ENCODE assay signal across 32 cellular contexts in genomic region chr11:117834838-117835443, GRCh38. TPM values are rescaled to one million over a fixed set of nuclear protein-coding genes. Genes with fewer than 3 reads are reported as not detected.
DNase-seq lines count a peak whose midpoint lies in the region; ATAC-seq, FAIRE-seq and TF ChIP-seq lines count a peak whose summit lies in the region.
"Had no signal": no experiment of that assay in that cellular context is flagged by ENCODE, and none has a peak within 500 bp of the region (broad histone marks: within the 10 kb centered on the region; RNA-seq: fewer than 3 reads in every experiment).

No MANE protein-coding gene starts in this region.

- no peak for TF ChIP-seq EP300 in GM12878 (IDR thresholded peaks at IDR 0.05; ENCODE audit: borderline replicate concordance in 1 of 2, control insufficient read depth in 1 of 2, low read depth in 2 of 2, low read length in 2 of 2)

- H3K79me2 ChIP-seq in GM12878 (ENCODE audit: control insufficient read depth, insufficient read depth, low read length), result no peaks in the 10 kb centered on the region

- no peak overlapping the region for H3K4me3 ChIP-seq in left ventricle myocardium inferior
- H3K4me3 ChIP-seq in GM12878, result no peak overlapping the region
- H3K4me3 ChIP-seq: adrenal gland, MG63, right atrium auricular region, smooth muscle cell, thyroid gland had no signal

- BruUV-seq in GM12878 (replicated peaks; lab: Mats Ljungman, UMichigan), result no TSS peak

- ATAC-seq in GM12878, result no peak
- ATAC-seq: activated T-cell treated with anti-CD3 and anti-CD28 coated beads, Interleukin-2, amount 50 U/mL, for 72 hours; left colon had no signal

- TF ChIP-seq RAD21 in GM12878 (IDR thresholded peaks at IDR 0.05; ENCODE audit: insufficient read depth, low read depth, low read length), result no peak

- no peak for TF ChIP-seq POLR2A in GM12878 (IDR thresholded peaks at IDR 0.05; ENCODE audit: low read depth, low read length)

- H3K27me3 Mint-ChIP-seq in osteocyte (ENCODE audit: unreplicated experiment), result peaks cover 26% of the 10 kb centered on the region
- peaks cover 42% of the 10 kb centered on the region for H3K27me3 Mint-ChIP-seq in activated naive CD4-positive, alpha-beta T cell treated with anti-CD3 and anti-CD28 coated beads, Interleukin-2, amount 10 ng/mL, durations not matched to agents 7 days and 5 days
- H3K27me3 Mint-ChIP-seq: stimulated activated naive CD8-positive, alpha-beta T cell treated with anti-CD3 and anti-CD28 coated beads, Interleukin-15, Interleukin-2, amounts not matched to agents 100 ng/mL and 50 ng/mL, for 24 hours had no signal

- POLR2A ChIA-PET in GM12878 (lab: Charles Lee), result interaction anchor here (0.8 kb wide), 1 partner anchor 18 kb away, joined by 3 read pairs; no protein-coding TSS in a partner anchor

- intact Hi-C loops in cardiac septum (cut with DNase I) (no loop called here), left ventricle myocardium inferior (cut with micrococcal nuclease) (no loop called here), GM12878 (cut with micrococcal nuclease; ENCODE audit: unreplicated experiment) (no loop called here)

- H3K27ac Mint-ChIP-seq in osteocyte (ENCODE audit: unreplicated experiment), result no peak overlapping the region
- H3K27ac Mint-ChIP-seq in activated naive CD4-positive, alpha-beta T cell treated with anti-CD3 and anti-CD28 coated beads, Interleukin-2, amount 10 ng/mL, durations not matched to agents 7 days and 5 days, result no peak overlapping the region
- H3K27ac Mint-ChIP-seq: activated CD4-positive, alpha-beta T cell treated with anti-CD3 and anti-CD28 coated beads, Interleukin-2, amount 10 ng/mL, durations not matched to agents 24 days and 14 days; activated T-cell treated with anti-CD3 and anti-CD28 coated beads, Interleukin-2, amount 50 U/mL, for 72 hours; memory B cell; stimulated activated naive CD8-positive, alpha-beta T cell treated with anti-CD3 and anti-CD28 coated beads, Interleukin-15, Interleukin-2, amounts not matched to agents 100 ng/mL and 50 ng/mL, for 24 hours had no signal

- H3K9me3 ChIP-seq in left ventricle myocardium inferior (replicated peaks) (no peaks in the 10 kb centered on the region), GM12878 (replicated peaks; ENCODE audit: control insufficient read depth, insufficient read depth, low read length) (no peaks in the 10 kb centered on the region)
- H3K9me3 ChIP-seq: adrenal gland, BE2C, MG63, right atrium auricular region, thyroid gland had no signal

- no peak overlapping the region for H3K4me2 ChIP-seq in GM12878 (ENCODE audit: control insufficient read depth, insufficient read depth)
- H3K4me2 ChIP-seq: smooth muscle cell had no signal

- CTCF ChIA-PET in GM12878 (lab: Yijun Ruan, JAX), result interaction anchor here (1.2 to 6.1 kb wide), 8 partner anchors 9 to 217 kb away, joined by 3 to 48 read pairs (median 22); partner anchors contain the start of gene FXYD2
- CTCF ChIA-PET in activated naive CD4-positive, alpha-beta T cell treated with anti-CD3 and anti-CD28 coated beads, Interleukin-2, amount 10 ng/mL, durations not matched to agents 7 days and 5 days (lab: Charles Lee), result interaction anchor here (1.0 to 6.2 kb wide), 8 partner anchors 8 to 218 kb away, joined by 3 to 34 read pairs (median 8); partner anchors contain the start of gene FXYD2

- 35% methylated on average over 15 of the region's 17 CpGs for WGBS in GM12878 (ENCODE audit: insufficient coverage, insufficient replicate concordance, low lambda C conversion rate, missing lambda C conversion rate)

- H3K27me3 ChIP-seq in left ventricle myocardium inferior (ENCODE audit: low read depth) (no peaks in the 10 kb centered on the region), GM12878 (replicated peaks in 1 of 2; ENCODE audit: control insufficient read depth in 2 of 2, insufficient read depth in 2 of 2, low read length in 1 of 2) (peaks cover 0 to 7% of the 10 kb centered on the region in 2 experiments; a peak in 1 of 4 replicates)
- H3K27me3 ChIP-seq: adrenal gland, BE2C, MG63, right atrium auricular region, thyroid gland had no signal

- H3K4me3 Mint-ChIP-seq in osteocyte (ENCODE audit: unreplicated experiment), result no peak overlapping the region
- no peak overlapping the region for H3K4me3 Mint-ChIP-seq in activated naive CD4-positive, alpha-beta T cell treated with anti-CD3 and anti-CD28 coated beads, Interleukin-2, amount 10 ng/mL, durations not matched to agents 7 days and 5 days
- H3K4me3 Mint-ChIP-seq: activated CD4-positive, alpha-beta T cell treated with anti-CD3 and anti-CD28 coated beads, Interleukin-2, amount 10 ng/mL, durations not matched to agents 24 days and 14 days; activated T-cell treated with anti-CD3 and anti-CD28 coated beads, Interleukin-2, amount 50 U/mL, for 72 hours; memory B cell; stimulated activated naive CD8-positive, alpha-beta T cell treated with anti-CD3 and anti-CD28 coated beads, Interleukin-15, Interleukin-2, amounts not matched to agents 100 ng/mL and 50 ng/mL, for 24 hours had no signal

- no peaks in the 10 kb centered on the region for H4K20me1 ChIP-seq in GM12878 (ENCODE audit: control insufficient read depth, insufficient read depth)

- in situ Hi-C loops in GM12878 (cut with MboI), result no loop called here

- H3K36me3 Mint-ChIP-seq in osteocyte (ENCODE audit: unreplicated experiment), result no peaks in the 10 kb centered on the region
- no peaks in the 10 kb centered on the region for H3K36me3 Mint-ChIP-seq in activated naive CD4-positive, alpha-beta T cell treated with anti-CD3 and anti-CD28 coated beads, Interleukin-2, amount 10 ng/mL, durations not matched to agents 7 days and 5 days
- H3K36me3 Mint-ChIP-seq: memory B cell had no signal

- FAIRE-seq in GM12878 (lab: Jason Lieb, UNC), result no peak
- FAIRE-seq: RCC 7860 had no signal

- TF ChIP-seq CTCF in left ventricle myocardium inferior (IDR thresholded peaks at IDR 0.05; ENCODE audit: borderline replicate concordance), result no peak
- no peak for TF ChIP-seq CTCF in GM12878 (IDR thresholded peaks at IDR 0.05 in 2 of 3, conservative IDR thresholded peaks at IDR 0.05 in 1 of 3; ENCODE audit: control insufficient read depth in 2 of 3, extremely low read depth in 1 of 3, insufficient read depth in 1 of 3, low read depth in 3 of 3, low read length in 3 of 3)
- TF ChIP-seq CTCF in osteocyte (IDR thresholded peaks at IDR 0.05), result no peak

- H3K4me1 Mint-ChIP-seq in osteocyte (ENCODE audit: unreplicated experiment), result no peaks in the 10 kb centered on the region
- peaks cover 16% of the 10 kb centered on the region for H3K4me1 Mint-ChIP-seq in activated naive CD4-positive, alpha-beta T cell treated with anti-CD3 and anti-CD28 coated beads, Interleukin-2, amount 10 ng/mL, durations not matched to agents 7 days and 5 days

- no peaks in the 10 kb centered on the region for H3K9me3 Mint-ChIP-seq in osteocyte (ENCODE audit: unreplicated experiment)
- H3K9me3 Mint-ChIP-seq in activated naive CD4-positive, alpha-beta T cell treated with anti-CD3 and anti-CD28 coated beads, Interleukin-2, amount 10 ng/mL, durations not matched to agents 7 days and 5 days, result no peaks in the 10 kb centered on the region
- H3K9me3 Mint-ChIP-seq: activated CD4-positive, alpha-beta T cell treated with anti-CD3 and anti-CD28 coated beads, Interleukin-2, amount 10 ng/mL, durations not matched to agents 24 days and 14 days; activated T-cell treated with anti-CD3 and anti-CD28 coated beads, Interleukin-2, amount 50 U/mL, for 72 hours; memory B cell; stimulated activated naive CD8-positive, alpha-beta T cell treated with anti-CD3 and anti-CD28 coated beads, Interleukin-15, Interleukin-2, amounts not matched to agents 100 ng/mL and 50 ng/mL, for 24 hours had no signal

- H3K4me1 ChIP-seq in left ventricle myocardium inferior (peaks cover 33% of the 10 kb centered on the region), GM12878 (ENCODE audit: control insufficient read depth, insufficient read depth, low read length) (0 out of 2 replicates have a peak, but pooled peaks cover 3% of the 10 kb centered on the region)
- H3K4me1 ChIP-seq: BE2C had no signal

- H2AFZ ChIP-seq in GM12878 (ENCODE audit: control insufficient read depth, low read depth, low read length), result no peak overlapping the region

- SMC1A ChIA-PET in GM12878 (lab: Charles Lee; ENCODE audit: uncharacterized antibody, unreplicated experiment), result interaction anchor here (0.6 to 3.0 kb wide), 9 partner anchors 8 to 218 kb away, joined by 3 to 20 read pairs (median 5); no protein-coding TSS in a partner anchor

- peaks cover 27% of the 10 kb centered on the region for H3K36me3 ChIP-seq in left ventricle myocardium inferior
- H3K36me3 ChIP-seq in GM12878 (ENCODE audit: control insufficient read depth in 2 of 2, insufficient read depth in 2 of 2, low read length in 1 of 2), result no peaks in the 10 kb centered on the region
- H3K36me3 ChIP-seq: MG63, right atrium auricular region had no signal

- RAD21 ChIA-PET in GM12878 (lab: Charles Lee; ENCODE audit: unreplicated experiment), result interaction anchor here (0.8 to 22.6 kb wide), 6 partner anchors 10 to 218 kb away, joined by 3 to 393 read pairs (median 5); no protein-coding TSS in a partner anchor

- DNase-seq in cardiac septum (ENCODE audit: low spot score), result peak; percentile 29
- no peak for DNase-seq in left ventricle myocardium inferior
- no peak for DNase-seq in GM12878 (ENCODE audit: low read depth, low spot score)
- DNase-seq in osteocyte (ENCODE audit: extremely low spot score, unreplicated experiment), result peak; percentile 64
- no peak for DNase-seq in HPDE6-E6E7 (ENCODE audit: extremely low spot score)
- no peak for DNase-seq in nucleus accumbens (lab: John Stamatoyannopoulos, UW)
- no peak for DNase-seq in NCI-H1048 (lab: John Stamatoyannopoulos, UW)
- DNase-seq in activated naive CD4-positive, alpha-beta T cell treated with anti-CD3 and anti-CD28 coated beads, Interleukin-2, amount 10 ng/mL, durations not matched to agents 7 days and 5 days, result no peak
- DNase-seq: activated CD4-positive, alpha-beta T cell treated with anti-CD3 and anti-CD28 coated beads, Interleukin-2, amount 10 ng/mL, durations not matched to agents 24 days and 14 days; activated naive CD4-positive, alpha-beta T cell treated with Interleukin-2 at 50 U/mL for 16 hours; activated T-cell treated with anti-CD3 and anti-CD28 coated beads, Interleukin-2, amount 50 U/mL, for 72 hours; BE2C; DMS153; H7; hypothalamus; KBM-7; MG63; NCI-H1417 treated with DMSO at 0.1 percent for 48 hours; NCI-H2081; NCI-H2227 treated with DMSO at 0.1 percent for 48 hours; SIG-M5; T-helper 9 cell; thyroid gland had no signal

- no peak overlapping the region for H3K9ac ChIP-seq in GM12878 (ENCODE audit: control insufficient read depth, insufficient read depth, low read length)

- H3K27ac ChIP-seq in left ventricle myocardium inferior (replicated peaks) (no peak overlapping the region), GM12878 (ENCODE audit: control insufficient read depth, insufficient read depth) (no peak overlapping the region)
- H3K27ac ChIP-seq: adrenal gland, right atrium auricular region, VCaP had no signal

RNA-seq across cellular contexts. Expression of gene FXYD2, which starts 10.4 kb away (rescaled TPM):
- total RNA-seq in cardiac septum (1.6 TPM), left ventricle myocardium inferior (1.3 TPM), GM12878 (2014; rRNA removed) (3.6 and 3.8 TPM in 2 replicates), GM12878 (2014; rRNA removed; fragmentation: Illumina TruSeq; extraction: Trizol) (1.2 and 1.5 TPM in 2 replicates), GM12878 (2021) (1.8 and 2.0 TPM in 2 replicates), osteocyte (0.91 TPM in 1 of 2 replicates, not detected in the other)
- 0.56 and 0.64 TPM in 2 replicates for total RNA-seq in GM12878 (2013; cell fraction: nucleolus; rRNA removed)
- polyA plus RNA-seq in GM12878 (2011; ENCODE audit: low read depth), result 3.6 TPM
- polyA plus RNA-seq in GM12878 (2011; rRNA removed) (3.2 and 4.5 TPM in 2 replicates), GM12878 (2014; fragmentation: Illumina TruSeq; extraction: Trizol) (1.9 TPM in 1 of 2 replicates, not detected in the other), GM12878 (2014; fragmentation: Nextera tagmentation; extraction: Ambion mirVana) (1 to 10 TPM; 1.6 to 1.9 TPM), GM12878 (2014; rRNA removed) (2.0 and 2.9 TPM in 2 replicates), GM12878 (2016; fragmentation: Nextera tagmentation; extraction: Ambion mirVana) (1 to 10 TPM; 3.3 to 4.1 TPM)
- 9.8 TPM in 2 replicates for polyA plus RNA-seq in GM12878 (2011; cell fraction: cytosol; rRNA removed)
- polyA plus RNA-seq in GM12878 (2011; cell fraction: nucleus; rRNA removed), result 2.4 and 8.4 TPM in 2 replicates
- 4.5 and 6.7 TPM in 2 replicates for polyA plus RNA-seq in GM12878 (2012)
- polyA minus RNA-seq in GM12878 (2011; rRNA and poly(A)+ RNA removed), result 2.9 and 5.7 TPM in 2 replicates
- not detected in 2 replicates for polyA minus RNA-seq in GM12878 (2011; cell fraction: cytosol; rRNA and poly(A)+ RNA removed)
- polyA minus RNA-seq in GM12878 (2011; cell fraction: nucleus; rRNA and poly(A)+ RNA removed), result 1.5 and 1.9 TPM in 2 replicates
- total RNA-seq: smooth muscle cell had no signal

RNA-seq across cellular contexts. Expression of gene DSCAML1, which starts 37.9 kb away (rescaled TPM):
- 1.2 TPM for total RNA-seq in cardiac septum
- 0.19 TPM for total RNA-seq in left ventricle myocardium inferior
- 0.48 and 1.6 TPM in 2 replicates for total RNA-seq in GM12878 (2013; cell fraction: nucleolus; rRNA removed)
- total RNA-seq in GM12878 (2014; rRNA removed), result 0.06 and 0.11 TPM in 2 replicates
- 0.05 and 0.09 TPM in 2 replicates for total RNA-seq in GM12878 (2014; rRNA removed; fragmentation: Illumina TruSeq; extraction: Trizol)
- total RNA-seq in GM12878 (2021), result 0.13 TPM in 2 replicates
- 0.03 TPM for polyA plus RNA-seq in GM12878 (2011; ENCODE audit: low read depth)
- 0.18 and 0.20 TPM in 2 replicates for polyA plus RNA-seq in GM12878 (2011; rRNA removed)
- 0.39 and 0.47 TPM in 2 replicates for polyA plus RNA-seq in GM12878 (2011; cell fraction: cytosol; rRNA removed)
- 1.5 TPM in 2 replicates for polyA plus RNA-seq in GM12878 (2011; cell fraction: nucleus; rRNA removed)
- 0.15 and 0.39 TPM in 2 replicates for polyA plus RNA-seq in GM12878 (2012)
- polyA plus RNA-seq in GM12878 (2014; fragmentation: Illumina TruSeq; extraction: Trizol), result 0.06 and 0.11 TPM in 2 replicates
- polyA plus RNA-seq in GM12878 (2014; fragmentation: Nextera tagmentation; extraction: Ambion mirVana), result under 1 TPM in 1 of 2 experiments, not detected in 1; 0.03 TPM
- 0.06 and 0.10 TPM in 2 replicates for polyA plus RNA-seq in GM12878 (2014; rRNA removed)
- polyA plus RNA-seq in GM12878 (2016; fragmentation: Nextera tagmentation; extraction: Ambion mirVana), result under 1 TPM; 0.03 TPM
- 0.26 and 0.80 TPM in 2 replicates for polyA minus RNA-seq in GM12878 (2011; rRNA and poly(A)+ RNA removed)
- 0.27 TPM in 1 of 2 replicates, not detected in the other for polyA minus RNA-seq in GM12878 (2011; cell fraction: cytosol; rRNA and poly(A)+ RNA removed)
- 2.3 and 3.7 TPM in 2 replicates for polyA minus RNA-seq in GM12878 (2011; cell fraction: nucleus; rRNA and poly(A)+ RNA removed)
- not detected in 2 replicates for total RNA-seq in osteocyte
- total RNA-seq: glomerular endothelial cell had no signal
- polyA plus RNA-seq: smooth muscle cell had no signal

RNA-seq across cellular contexts. Expression of gene FXYD6, which starts 41.5 kb away (rescaled TPM):
- 28.0 TPM for total RNA-seq in cardiac septum
- total RNA-seq in left ventricle myocardium inferior, result 30.2 TPM
- total RNA-seq in GM12878 (2013; cell fraction: nucleolus; rRNA removed), result 0.27 TPM in 1 of 2 replicates, not detected in the other
- 0.11 and 0.27 TPM in 2 replicates for total RNA-seq in GM12878 (2014; rRNA removed)
- 0.09 TPM in 1 of 2 replicates, not detected in the other for total RNA-seq in GM12878 (2014; rRNA removed; fragmentation: Illumina TruSeq; extraction: Trizol)
- total RNA-seq in GM12878 (2021), result 0.10 and 0.93 TPM in 2 replicates
- polyA plus RNA-seq in GM12878 (2011; ENCODE audit: low read depth), result not detected
- polyA plus RNA-seq in GM12878 (2011; rRNA removed), result 2.0 and 2.1 TPM in 2 replicates
- polyA plus RNA-seq in GM12878 (2011; cell fraction: cytosol; rRNA removed), result 2.2 and 2.8 TPM in 2 replicates
- 2.2 and 3.1 TPM in 2 replicates for polyA plus RNA-seq in GM12878 (2011; cell fraction: nucleus; rRNA removed)
- polyA plus RNA-seq in GM12878 (2012), result 0.42 and 0.62 TPM in 2 replicates
- 0.46 and 1.2 TPM in 2 replicates for polyA plus RNA-seq in GM12878 (2014; fragmentation: Illumina TruSeq; extraction: Trizol)
- polyA plus RNA-seq in GM12878 (2014; fragmentation: Nextera tagmentation; extraction: Ambion mirVana), result under 1 TPM; 0.16 to 0.29 TPM
- 0.42 and 0.88 TPM in 2 replicates for polyA plus RNA-seq in GM12878 (2014; rRNA removed)
- not detected for polyA plus RNA-seq in GM12878 (2016; fragmentation: Nextera tagmentation; extraction: Ambion mirVana)
- polyA minus RNA-seq in GM12878 (2011; rRNA and poly(A)+ RNA removed), result 1.5 and 4.3 TPM in 2 replicates
- not detected in 2 replicates for polyA minus RNA-seq in GM12878 (2011; cell fraction: cytosol; rRNA and poly(A)+ RNA removed)
- polyA minus RNA-seq in GM12878 (2011; cell fraction: nucleus; rRNA and poly(A)+ RNA removed), result 0.96 and 1.9 TPM in 2 replicates
- 0.99 and 1.7 TPM in 2 replicates for total RNA-seq in osteocyte
- total RNA-seq: activated CD4-positive, alpha-beta T cell treated with anti-CD3 and anti-CD28 coated beads, Interleukin-2, amount 10 ng/mL, durations not matched to agents 24 days and 14 days had no signal

Comparison
In these comparisons a context has a peak if more than half of its experiments do, and no peak if none do; other contexts are left out.
1. DNase-seq: peak in cardiac septum (single experiment) and osteocyte (single experiment); none in left ventricle myocardium inferior (single experiment), GM12878 (single experiment), HPDE6-E6E7 (single experiment), nucleus accumbens (0 of 56), NCI-H1048 (single experiment) and activated naive CD4-positive, alpha-beta T cell treated with anti-CD3 and anti-CD28 coated beads, Interleukin-2, amount 10 ng/mL, durations not matched to agents 7 days and 5 days (single experiment).
2. RNA of gene FXYD6, which starts 41.5 kb away (total RNA-seq): 30.2 TPM in left ventricle myocardium inferior (single experiment) and 28.0 TPM in cardiac septum (single experiment); 0.99 to 1.7 TPM in osteocyte and 0.09 to 0.93 TPM in GM12878; every median in the first group is over 10 times any median in the second.